In the genomic region with DNA sequence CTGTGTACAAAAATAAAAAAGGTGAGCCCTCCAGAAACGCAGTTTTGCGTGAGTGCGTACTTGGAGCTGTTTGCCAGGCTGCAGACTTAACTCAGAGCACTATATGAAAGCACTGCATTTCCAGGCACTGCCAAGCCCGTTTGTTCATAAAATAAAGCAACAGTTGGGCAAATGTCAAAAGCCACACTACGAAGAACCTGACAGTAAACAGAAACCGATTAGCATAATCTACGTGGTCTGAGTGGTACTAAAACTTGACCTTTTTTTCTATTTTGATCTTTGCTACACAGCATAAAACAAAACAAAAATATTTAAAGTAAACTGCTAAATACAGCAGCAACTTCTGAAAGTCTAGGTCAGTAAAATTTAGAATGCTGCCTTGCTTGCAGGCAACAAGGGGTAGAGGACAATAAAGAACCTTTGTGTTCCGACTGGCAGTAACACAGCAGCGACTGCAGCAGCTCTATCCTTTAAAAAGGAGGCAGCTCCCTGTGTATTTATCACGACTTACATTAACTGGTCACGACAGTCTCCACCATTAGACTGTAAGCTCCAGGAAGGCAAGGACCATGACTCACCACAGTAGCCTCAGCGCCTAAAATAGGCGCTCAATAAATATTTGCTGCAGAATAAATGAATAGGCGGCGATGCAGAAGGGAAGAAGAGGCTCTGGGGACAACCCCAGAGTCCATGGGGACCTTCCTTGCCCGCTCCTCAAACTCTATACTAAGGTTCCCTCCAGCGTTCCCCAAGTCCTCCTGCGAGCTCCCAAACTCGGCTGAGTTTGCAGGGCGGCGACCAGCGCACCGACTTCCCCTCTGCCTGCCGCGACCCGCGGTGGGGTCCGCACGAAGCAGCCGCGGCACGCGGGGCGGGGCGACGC, we compare ENCODE assay signal across 8 cellular contexts. TPM values are rescaled to one million over a fixed set of nuclear protein-coding genes. Genes with fewer than 3 reads are reported as not detected.
DNase-seq lines count a peak whose midpoint lies in the region; ATAC-seq lines count a peak whose summit lies in the region.

No MANE protein-coding gene starts in this region.

- no peaks in the 10 kb centered on the region for H3K9me3 Mint-ChIP-seq in activated CD4-positive, alpha-beta T cell treated with anti-CD3 and anti-CD28 coated beads, Interleukin-2, amount 10 ng/mL, durations not matched to agents 24 days and 14 days
- no peaks in the 10 kb centered on the region for H3K9me3 Mint-ChIP-seq in activated naive CD8-positive, alpha-beta T cell treated with anti-CD3 and anti-CD28 coated beads, Interleukin-2, amount 50 U/mL, for 24 hours

- H3K36me3 Mint-ChIP-seq in activated CD4-positive, alpha-beta T cell treated with anti-CD3 and anti-CD28 coated beads, Interleukin-2, amount 10 ng/mL, durations not matched to agents 24 days and 14 days (ENCODE audit: low read depth) = peaks cover 25% of the 10 kb centered on the region
- H3K36me3 Mint-ChIP-seq in activated naive CD8-positive, alpha-beta T cell treated with anti-CD3 and anti-CD28 coated beads, Interleukin-2, amount 50 U/mL, for 24 hours (ENCODE audit: low read depth) = peaks cover 25% of the 10 kb centered on the region

- H3K4me3 ChIP-seq in rectal smooth muscle tissue (ENCODE audit: low read length) = peak overlapping the region; percentile 93

- H3K27ac ChIP-seq in rectal smooth muscle tissue (ENCODE audit: low read depth, low read length) = peak overlapping the region; percentile 97

- intact Hi-C loops in activated CD4-positive, alpha-beta T cell treated with anti-CD3 and anti-CD28 coated beads, Interleukin-2, amount 10 ng/mL, durations not matched to agents 24 days and 14 days (cut with micrococcal nuclease) = loop anchor here (1.0 to 10.0 kb wide), 4 partner anchors 33 to 455 kb away; a partner anchor contains a TSS

- H3K4me3 Mint-ChIP-seq in activated CD4-positive, alpha-beta T cell treated with anti-CD3 and anti-CD28 coated beads, Interleukin-2, amount 10 ng/mL, durations not matched to agents 24 days and 14 days = peak overlapping the region; percentile 97
- H3K4me3 Mint-ChIP-seq in activated naive CD8-positive, alpha-beta T cell treated with anti-CD3 and anti-CD28 coated beads, Interleukin-2, amount 50 U/mL, for 24 hours = peak overlapping the region; percentile 90

- no peaks in the 10 kb centered on the region for H3K27me3 ChIP-seq in rectal smooth muscle tissue (ENCODE audit: control insufficient read depth, insufficient read depth, low read length)

- H3K4me1 ChIP-seq in rectal smooth muscle tissue (ENCODE audit: control insufficient read depth, insufficient read depth, low read length) = peaks cover 13% of the 10 kb centered on the region

- peak overlapping the region; percentile 97 for H3K27ac Mint-ChIP-seq in activated CD4-positive, alpha-beta T cell treated with anti-CD3 and anti-CD28 coated beads, Interleukin-2, amount 10 ng/mL, durations not matched to agents 24 days and 14 days
- H3K27ac Mint-ChIP-seq in activated naive CD8-positive, alpha-beta T cell treated with anti-CD3 and anti-CD28 coated beads, Interleukin-2, amount 50 U/mL, for 24 hours = peak overlapping the region; percentile 91

- peak; percentile 3 for ATAC-seq in HG02588 (IDR thresholded peaks at IDR 0.05; ENCODE audit: unreplicated experiment)
- peak; percentile 7 for ATAC-seq in activated naive CD8-positive, alpha-beta T cell treated with anti-CD3 and anti-CD28 coated beads, Interleukin-2, amount 50 U/mL, for 24 hours

- no peaks in the 10 kb centered on the region for H3K27me3 Mint-ChIP-seq in activated CD4-positive, alpha-beta T cell treated with anti-CD3 and anti-CD28 coated beads, Interleukin-2, amount 10 ng/mL, durations not matched to agents 24 days and 14 days
- no peaks in the 10 kb centered on the region for H3K27me3 Mint-ChIP-seq in activated naive CD8-positive, alpha-beta T cell treated with anti-CD3 and anti-CD28 coated beads, Interleukin-2, amount 50 U/mL, for 24 hours

- peaks cover 19% of the 10 kb centered on the region for H3K4me1 Mint-ChIP-seq in activated CD4-positive, alpha-beta T cell treated with anti-CD3 and anti-CD28 coated beads, Interleukin-2, amount 10 ng/mL, durations not matched to agents 24 days and 14 days
- H3K4me1 Mint-ChIP-seq in activated naive CD8-positive, alpha-beta T cell treated with anti-CD3 and anti-CD28 coated beads, Interleukin-2, amount 50 U/mL, for 24 hours = peaks cover 39% of the 10 kb centered on the region

- DNase-seq in activated CD4-positive, alpha-beta T cell treated with anti-CD3 and anti-CD28 coated beads, Interleukin-2, amount 10 ng/mL, durations not matched to agents 24 days and 14 days = peak; percentile 68
- DNase-seq in activated CD4-positive, alpha-beta T cell treated with anti-CD3 and anti-CD28 coated beads, Interleukin-2, amount 50 U/mL, for 48 hours = no peak
- DNase-seq in NCI-H146 (lab: John Stamatoyannopoulos, UW) = peak; percentile 13
- no peak for DNase-seq in activated naive CD8-positive, alpha-beta T cell treated with anti-CD3 and anti-CD28 coated beads, Interleukin-2, amount 50 U/mL, for 24 hours
- peak; percentile 29 to 61 for DNase-seq in hippocampal formation (lab: John Stamatoyannopoulos, UW)
- DNase-seq in NCI-H2029 (lab: John Stamatoyannopoulos, UW) = no peak

- no peaks in the 10 kb centered on the region for H3K36me3 ChIP-seq in rectal smooth muscle tissue (ENCODE audit: control insufficient read depth, insufficient read depth, low read length)

- H3K9ac ChIP-seq in rectal smooth muscle tissue (ENCODE audit: low read length) = peak overlapping the region; percentile 38

RNA-seq across cellular contexts. Expression of a gene that starts 0.9 kb away (rescaled TPM):
- 66.2 and 70.8 TPM in 2 replicates for total RNA-seq in activated CD4-positive, alpha-beta T cell treated with anti-CD3 and anti-CD28 coated beads, Interleukin-2, amount 10 ng/mL, durations not matched to agents 24 days and 14 days

RNA-seq across cellular contexts. Expression of a gene that starts 44.2 kb away (rescaled TPM):
- total RNA-seq in activated CD4-positive, alpha-beta T cell treated with anti-CD3 and anti-CD28 coated beads, Interleukin-2, amount 10 ng/mL, durations not matched to agents 24 days and 14 days = 0.80 and 0.93 TPM in 2 replicates

Comparison
In these comparisons a context has a peak if more than half of its experiments do, and no peak if none do; other contexts are left out.
1. DNase-seq: peak in activated CD4-positive, alpha-beta T cell treated with anti-CD3 and anti-CD28 coated beads, Interleukin-2, amount 10 ng/mL, durations not matched to agents 24 days and 14 days (single experiment), NCI-H146 (single experiment) and hippocampal formation (2 of 2); none in activated CD4-positive, alpha-beta T cell treated with anti-CD3 and anti-CD28 coated beads, Interleukin-2, amount 50 U/mL, for 48 hours (0 of 2), activated naive CD8-positive, alpha-beta T cell treated with anti-CD3 and anti-CD28 coated beads, Interleukin-2, amount 50 U/mL, for 24 hours (single experiment) and NCI-H2029 (single experiment).